In genomic region chr1:11841245-11842153, GRCh38 we compare ENCODE assay signal across 1 cellular context.
TF ChIP-seq lines count a peak whose summit lies in the region.

No MANE protein-coding gene starts in this region.

TF ChIP-seq in K562, 482 proteins besides CTCF, POLR2A, EP300 and RAD21 (continued from another document and continues in another):
- no peak for TF ChIP-seq CHD7 (IDR thresholded peaks at IDR 0.05; ENCODE audit: low read depth, low read length)
- TF ChIP-seq ZNF143 (CRISPR knock-in tag; IDR thresholded peaks at IDR 0.05) = peak; percentile 49
- peak; percentile 54; the same call in 1 of the 2 replicates for TF ChIP-seq CBFB (CRISPR knock-in tag; IDR thresholded peaks at IDR 0.05)
- 0 out of 2 replicates have a peak, but pooled peaks have one; percentile 9 for TF ChIP-seq NFRKB (IDR thresholded peaks at IDR 0.05; ENCODE audit: low read depth)
- no peak for TF ChIP-seq XRCC3 (IDR thresholded peaks at IDR 0.05)
- TF ChIP-seq HINFP (tag; conservative IDR thresholded peaks at IDR 0.05; ENCODE audit: low read depth) = no peak
- TF ChIP-seq SNIP1 (IDR thresholded peaks at IDR 0.05; ENCODE audit: low read depth) = no peak
- TF ChIP-seq, protein P1, sequence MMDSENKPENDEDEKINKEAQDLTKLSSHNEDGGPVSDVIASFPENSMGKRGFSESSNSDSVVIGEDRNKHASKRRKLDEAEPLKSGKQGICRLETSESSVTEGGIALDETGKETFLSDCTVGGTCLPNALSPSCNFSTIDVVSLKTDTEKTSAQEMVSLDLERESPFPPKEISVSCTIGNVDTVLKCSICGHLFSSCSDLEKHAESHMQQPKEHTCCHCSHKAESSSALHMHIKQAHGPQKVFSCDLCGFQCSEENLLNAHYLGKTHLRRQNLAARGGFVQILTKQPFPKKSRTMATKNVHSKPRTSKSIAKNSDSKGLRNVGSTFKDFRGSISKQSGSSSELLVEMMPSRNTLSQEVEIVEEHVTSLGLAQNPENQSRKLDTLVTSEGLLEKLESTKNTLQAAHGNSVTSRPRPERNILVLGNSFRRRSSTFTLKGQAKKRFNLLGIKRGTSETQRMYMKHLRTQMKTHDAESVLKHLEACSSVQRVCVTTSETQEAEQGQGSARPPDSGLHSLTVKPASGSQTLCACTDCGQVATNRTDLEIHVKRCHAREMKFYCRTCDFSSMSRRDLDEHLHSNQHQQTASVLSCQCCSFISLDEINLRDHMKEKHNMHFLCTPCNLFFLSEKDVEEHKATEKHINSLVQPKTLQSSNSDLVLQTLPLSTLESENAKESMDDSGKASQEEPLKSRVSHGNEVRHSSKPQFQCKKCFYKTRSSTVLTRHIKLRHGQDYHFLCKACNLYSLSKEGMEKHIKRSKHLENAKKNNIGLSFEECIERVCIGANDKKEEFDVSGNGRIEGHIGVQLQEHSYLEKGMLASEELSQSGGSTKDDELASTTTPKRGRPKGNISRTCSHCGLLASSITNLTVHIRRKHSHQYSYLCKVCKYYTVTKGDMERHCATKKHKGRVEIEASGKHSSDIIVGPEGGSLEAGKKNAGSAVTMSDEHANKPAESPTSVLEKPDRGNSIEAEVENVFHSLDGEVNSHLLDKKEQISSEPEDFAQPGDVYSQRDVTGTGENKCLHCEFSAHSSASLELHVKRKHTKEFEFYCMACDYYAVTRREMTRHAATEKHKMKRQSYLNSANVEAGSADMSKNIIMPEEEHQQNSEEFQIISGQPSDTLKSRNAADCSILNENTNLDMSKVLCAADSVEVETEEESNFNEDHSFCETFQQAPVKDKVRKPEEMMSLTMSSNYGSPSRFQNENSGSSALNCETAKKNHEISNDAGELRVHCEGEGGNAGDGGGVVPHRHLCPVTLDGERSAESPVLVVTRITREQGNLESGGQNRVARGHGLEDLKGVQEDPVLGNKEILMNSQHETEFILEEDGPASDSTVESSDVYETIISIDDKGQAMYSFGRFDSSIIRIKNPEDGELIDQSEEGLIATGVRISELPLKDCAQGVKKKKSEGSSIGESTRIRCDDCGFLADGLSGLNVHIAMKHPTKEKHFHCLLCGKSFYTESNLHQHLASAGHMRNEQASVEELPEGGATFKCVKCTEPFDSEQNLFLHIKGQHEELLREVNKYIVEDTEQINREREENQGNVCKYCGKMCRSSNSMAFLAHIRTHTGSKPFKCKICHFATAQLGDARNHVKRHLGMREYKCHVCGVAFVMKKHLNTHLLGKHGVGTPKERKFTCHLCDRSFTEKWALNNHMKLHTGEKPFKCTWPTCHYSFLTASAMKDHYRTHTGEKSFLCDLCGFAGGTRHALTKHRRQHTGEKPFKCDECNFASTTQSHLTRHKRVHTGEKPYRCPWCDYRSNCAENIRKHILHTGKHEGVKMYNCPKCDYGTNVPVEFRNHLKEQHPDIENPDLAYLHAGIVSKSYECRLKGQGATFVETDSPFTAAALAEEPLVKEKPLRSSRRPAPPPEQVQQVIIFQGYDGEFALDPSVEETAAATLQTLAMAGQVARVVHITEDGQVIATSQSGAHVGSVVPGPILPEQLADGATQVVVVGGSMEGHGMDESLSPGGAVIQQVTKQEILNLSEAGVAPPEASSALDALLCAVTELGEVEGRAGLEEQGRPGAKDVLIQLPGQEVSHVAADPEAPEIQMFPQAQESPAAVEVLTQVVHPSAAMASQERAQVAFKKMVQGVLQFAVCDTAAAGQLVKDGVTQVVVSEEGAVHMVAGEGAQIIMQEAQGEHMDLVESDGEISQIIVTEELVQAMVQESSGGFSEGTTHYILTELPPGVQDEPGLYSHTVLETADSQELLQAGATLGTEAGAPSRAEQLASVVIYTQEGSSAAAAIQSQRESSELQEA (IDR thresholded peaks at IDR 0.05; ENCODE audit: low read depth) = no peak
- TF ChIP-seq, protein P2, sequence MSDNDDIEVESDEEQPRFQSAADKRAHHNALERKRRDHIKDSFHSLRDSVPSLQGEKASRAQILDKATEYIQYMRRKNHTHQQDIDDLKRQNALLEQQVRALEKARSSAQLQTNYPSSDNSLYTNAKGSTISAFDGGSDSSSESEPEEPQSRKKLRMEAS (CRISPR knock-in tag; IDR thresholded peaks at IDR 0.05) = peak; percentile 81
- no peak for TF ChIP-seq IFI16 (CRISPR knock-in tag; IDR thresholded peaks at IDR 0.05)
- no peak for TF ChIP-seq NFYB (IDR thresholded peaks at IDR 0.05; ENCODE audit: extremely low read depth, insufficient read length)
- no peak for TF ChIP-seq HLTF (IDR thresholded peaks at IDR 0.05)
- TF ChIP-seq, protein P3, sequence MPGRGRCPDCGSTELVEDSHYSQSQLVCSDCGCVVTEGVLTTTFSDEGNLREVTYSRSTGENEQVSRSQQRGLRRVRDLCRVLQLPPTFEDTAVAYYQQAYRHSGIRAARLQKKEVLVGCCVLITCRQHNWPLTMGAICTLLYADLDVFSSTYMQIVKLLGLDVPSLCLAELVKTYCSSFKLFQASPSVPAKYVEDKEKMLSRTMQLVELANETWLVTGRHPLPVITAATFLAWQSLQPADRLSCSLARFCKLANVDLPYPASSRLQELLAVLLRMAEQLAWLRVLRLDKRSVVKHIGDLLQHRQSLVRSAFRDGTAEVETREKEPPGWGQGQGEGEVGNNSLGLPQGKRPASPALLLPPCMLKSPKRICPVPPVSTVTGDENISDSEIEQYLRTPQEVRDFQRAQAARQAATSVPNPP (IDR thresholded peaks at IDR 0.05; ENCODE audit: borderline replicate concordance, insufficient read depth, insufficient read length) = no peak
- 0 out of 2 replicates have a peak, but pooled peaks have one; percentile 25 for TF ChIP-seq ETV1 (tag; conservative IDR thresholded peaks at IDR 0.05; ENCODE audit: low read depth)
- TF ChIP-seq TCFL5 (CRISPR knock-in tag; conservative IDR thresholded peaks at IDR 0.05) = no peak
- no peak for TF ChIP-seq U2AF2 (optimal IDR thresholded peaks at IDR 0.05; ENCODE audit: low read depth, low read length)
- peak; percentile 43; the same call in 1 of the 2 replicates for TF ChIP-seq TCF3 (CRISPR knock-in tag; IDR thresholded peaks at IDR 0.05)
- TF ChIP-seq SMAD2 (IDR thresholded peaks at IDR 0.05; ENCODE audit: low read depth, low read length) = no peak
- no peak for TF ChIP-seq ZNF232 (CRISPR knock-in tag; IDR thresholded peaks at IDR 0.05)
- TF ChIP-seq ATF7 (IDR thresholded peaks at IDR 0.05) = peak; percentile 96
- TF ChIP-seq ZNF77 (CRISPR knock-in tag; IDR thresholded peaks at IDR 0.05) = no peak
- TF ChIP-seq ZHX1 (conservative IDR thresholded peaks at IDR 0.05; ENCODE audit: low read length) = no peak
- no peak for TF ChIP-seq ADNP (tag; IDR thresholded peaks at IDR 0.05)
- no peak for TF ChIP-seq TCF7 (IDR thresholded peaks at IDR 0.05; ENCODE audit: borderline replicate concordance)
- TF ChIP-seq, protein P4, sequence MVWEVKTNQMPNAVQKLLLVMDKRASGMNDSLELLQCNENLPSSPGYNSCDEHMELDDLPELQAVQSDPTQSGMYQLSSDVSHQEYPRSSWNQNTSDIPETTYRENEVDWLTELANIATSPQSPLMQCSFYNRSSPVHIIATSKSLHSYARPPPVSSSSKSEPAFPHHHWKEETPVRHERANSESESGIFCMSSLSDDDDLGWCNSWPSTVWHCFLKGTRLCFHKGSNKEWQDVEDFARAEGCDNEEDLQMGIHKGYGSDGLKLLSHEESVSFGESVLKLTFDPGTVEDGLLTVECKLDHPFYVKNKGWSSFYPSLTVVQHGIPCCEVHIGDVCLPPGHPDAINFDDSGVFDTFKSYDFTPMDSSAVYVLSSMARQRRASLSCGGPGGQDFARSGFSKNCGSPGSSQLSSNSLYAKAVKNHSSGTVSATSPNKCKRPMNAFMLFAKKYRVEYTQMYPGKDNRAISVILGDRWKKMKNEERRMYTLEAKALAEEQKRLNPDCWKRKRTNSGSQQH (CRISPR knock-in tag; IDR thresholded peaks at IDR 0.05) = no peak
- 0 out of 2 replicates have a peak, but pooled peaks have one; percentile 14 for TF ChIP-seq ELF2 (CRISPR knock-in tag; IDR thresholded peaks at IDR 0.05)
- no peak for TF ChIP-seq SIX5 (IDR thresholded peaks at IDR 0.05; ENCODE audit: borderline replicate concordance in 1 of 2, insufficient read depth in 1 of 2, low read depth in 1 of 2, low read length in 2 of 2)
- TF ChIP-seq MAFF (IDR thresholded peaks at IDR 0.05; ENCODE audit: low read length) = no peak
- TF ChIP-seq CTBP1 (IDR thresholded peaks at IDR 0.05; ENCODE audit: borderline replicate concordance) = peak; percentile 25; the same call in 1 of the 2 replicates
- TF ChIP-seq MXI1 (IDR thresholded peaks at IDR 0.05; ENCODE audit: low read depth, low read length) = no peak
